14 cellular contexts compared by ENCODE assay signal in the genomic region with DNA sequence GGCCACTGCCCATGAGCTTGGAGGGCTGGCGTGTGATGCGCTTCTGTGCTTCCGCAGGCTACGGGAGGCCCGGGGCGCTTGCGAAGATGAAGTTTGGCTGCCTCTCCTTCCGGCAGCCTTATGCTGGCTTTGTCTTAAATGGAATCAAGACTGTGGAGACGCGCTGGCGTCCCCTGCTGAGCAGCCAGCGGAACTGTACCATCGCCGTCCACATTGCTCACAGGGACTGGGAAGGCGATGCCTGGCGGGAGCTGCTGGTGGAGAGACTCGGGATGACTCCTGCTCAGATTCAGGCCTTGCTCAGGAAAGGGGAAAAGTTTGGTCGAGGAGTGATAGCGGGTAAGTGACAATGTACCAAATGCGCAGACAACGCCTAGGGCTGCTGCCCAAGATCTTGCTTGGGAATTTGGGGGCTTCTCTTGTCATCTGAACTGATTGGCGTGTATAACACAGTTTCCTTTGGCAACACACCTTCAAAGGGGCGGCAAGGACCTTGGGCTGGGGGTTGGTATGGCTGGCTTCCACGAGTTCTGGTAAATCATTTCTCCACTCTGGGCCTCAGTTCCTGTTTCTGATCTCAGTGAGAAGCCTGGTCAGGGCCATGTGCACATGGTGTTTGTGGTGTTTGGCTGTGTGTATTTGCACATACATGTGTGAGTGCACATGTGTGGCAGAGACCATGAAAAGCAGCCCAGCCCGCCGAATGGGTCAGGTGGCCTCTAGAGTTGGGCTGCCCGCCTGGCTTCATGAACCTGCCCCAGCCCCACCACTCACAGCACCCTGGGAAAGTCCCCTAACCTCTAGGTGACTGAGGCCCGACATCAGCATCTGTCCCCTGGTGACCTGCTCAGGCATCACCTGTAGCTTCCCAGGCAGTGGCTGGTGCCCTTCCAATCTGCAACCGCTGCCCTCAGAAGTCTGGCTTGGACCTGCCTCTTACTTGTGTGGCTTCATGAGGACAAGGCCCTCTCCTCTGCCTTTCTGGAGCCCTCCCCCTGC. TPM values are rescaled to one million over a fixed set of nuclear protein-coding genes. Genes with fewer than 3 reads are reported as not detected.
A peak's percentile ranks its signal among the peaks of the same experiment; 100 is the strongest.
DNase-seq lines count a peak whose midpoint lies in the region; ATAC-seq, FAIRE-seq and TF ChIP-seq lines count a peak whose summit lies in the region.
"Not testable (repeated sequence)": the region's sequence is repeated elsewhere in the genome, so short reads cannot be mapped to it uniquely, and the experiment has no call there.
"Had no signal": no experiment of that assay in that cellular context is flagged by ENCODE, and none has a peak within 500 bp of the region (broad histone marks: within the 10 kb centered on the region; RNA-seq: fewer than 3 reads in every experiment).

No MANE protein-coding gene starts in this region.

- CTCF ChIA-PET in activated CD4-positive, alpha-beta memory T cell treated with anti-CD3 and anti-CD28 coated beads for 36 hours (lab: Charles Lee); HepG2 (lab: Yijun Ruan, JAX; ENCODE audit: low intra/inter-chr PET ratio, low total read pairs): not testable (repeated sequence)

- POLR2A ChIA-PET in activated CD4-positive, alpha-beta memory T cell treated with anti-CD3 and anti-CD28 coated beads for 36 hours (lab: Charles Lee); HepG2 (lab: Yijun Ruan, JAX): not testable (repeated sequence)

- not testable (repeated sequence) for H3K4me3 Mint-ChIP-seq in activated CD4-positive, alpha-beta memory T cell treated with anti-CD3 and anti-CD28 coated beads for 36 hours

- not testable (repeated sequence) for H3K9me3 Mint-ChIP-seq in activated CD4-positive, alpha-beta memory T cell treated with anti-CD3 and anti-CD28 coated beads for 36 hours

- H3K36me3 Mint-ChIP-seq in activated CD4-positive, alpha-beta memory T cell treated with anti-CD3 and anti-CD28 coated beads for 36 hours = not testable (repeated sequence)

- not testable (repeated sequence) for H3K4me1 Mint-ChIP-seq in activated CD4-positive, alpha-beta memory T cell treated with anti-CD3 and anti-CD28 coated beads for 36 hours (ENCODE audit: low read depth)

- H3K4me1 ChIP-seq in NT2/D1 (ENCODE audit: insufficient read depth, insufficient read length); HepG2 (ENCODE audit: insufficient read depth, low read length): not testable (repeated sequence)

- DNase-seq in EH (ENCODE audit: low read depth) (peak; percentile 8), NT2/D1 (ENCODE audit: low read depth, low spot score) (peak; percentile 8), dermis blood vessel endothelial cell (peak; percentile 38), HepG2 (ENCODE audit: low spot score) (peak; percentile 5)
- DNase-seq in activated CD4-positive, alpha-beta memory T cell treated with anti-CD3 and anti-CD28 coated beads for 36 hours = peak; percentile 27

- not testable (repeated sequence) for H3K79me2 ChIP-seq in HepG2 (ENCODE audit: insufficient read depth, low read length)

- not testable (repeated sequence) for H3K27me3 ChIP-seq in NT2/D1 (ENCODE audit: insufficient read depth, insufficient read length); HepG2 (ENCODE audit: control insufficient read depth in 1 of 2, insufficient read depth in 2 of 2, low read length in 2 of 2)

- H3K9me3 ChIP-seq in NT2/D1 (ENCODE audit: insufficient read depth, low read length); HepG2 (ENCODE audit: low read length): not testable (repeated sequence)

- H3K27ac Mint-ChIP-seq in activated CD4-positive, alpha-beta memory T cell treated with anti-CD3 and anti-CD28 coated beads for 36 hours = not testable (repeated sequence)

- H2AFZ ChIP-seq in HepG2 (ENCODE audit: low read length) = not testable (repeated sequence)

- in situ Hi-C loops in HepG2 (cut with HindIII; ENCODE audit: extremely low pct_ligation_motif_present, low pct_unique_long_range_greater_than_20kb) = not testable (repeated sequence)

- peak; percentile 6; the same call in 1 of the 2 replicates for TF ChIP-seq CTCF in HepG2 (CRISPR knock-in tag; IDR thresholded peaks at IDR 0.05)

- not testable (repeated sequence) for TF ChIP-seq RAD21 in HepG2 (CRISPR knock-in tag; IDR thresholded peaks at IDR 0.05)

- H3K9ac ChIP-seq in NT2/D1 (ENCODE audit: insufficient read length, low read depth); HepG2 (ENCODE audit: insufficient read depth, low read depth, low read length): not testable (repeated sequence)

- not testable (repeated sequence) for TF ChIP-seq EP300 in HepG2 (IDR thresholded peaks at IDR 0.05; ENCODE audit: low read depth in 2 of 2, low read length in 2 of 2); HepG2 (CRISPR knock-in tag; IDR thresholded peaks at IDR 0.05; ENCODE audit: borderline replicate concordance)

- peak; percentile 68 for ATAC-seq in GM21447 (IDR thresholded peaks at IDR 0.05; ENCODE audit: unreplicated experiment)
- ATAC-seq in HG03460 (IDR thresholded peaks at IDR 0.05; ENCODE audit: unreplicated experiment) = peak; percentile 51
- peak; percentile 32 for ATAC-seq in HepG2

- no CpG with 5 or more reads among the region's 29 CpGs for WGBS in HepG2 (ENCODE audit: low lambda C conversion rate)

- H4K20me1 ChIP-seq in HepG2 (ENCODE audit: insufficient read depth, low read length) = not testable (repeated sequence)

- H3K4me2 ChIP-seq in HepG2 (ENCODE audit: low read depth, low read length) = not testable (repeated sequence)

- H3K4me3 ChIP-seq in NT2/D1 (ENCODE audit: insufficient read length, low read depth); HepG2 (replicated peaks in 1 of 3; ENCODE audit: insufficient read depth in 1 of 3, low read depth in 2 of 3, low read length in 3 of 3): not testable (repeated sequence)

- not testable (repeated sequence) for H3K27me3 Mint-ChIP-seq in activated CD4-positive, alpha-beta memory T cell treated with anti-CD3 and anti-CD28 coated beads for 36 hours

- not testable (repeated sequence) for FAIRE-seq in HepG2 (lab: Jason Lieb, UNC)

- BruUV-seq in HepG2 (replicated peaks; lab: Mats Ljungman, UMichigan) = not testable (repeated sequence)

- H3K27ac ChIP-seq in HepG2 (ENCODE audit: extremely low read length, insufficient read depth, low read length) = not testable (repeated sequence)

- intact Hi-C loops in activated CD4-positive, alpha-beta memory T cell treated with anti-CD3 and anti-CD28 coated beads for 36 hours (cut with micrococcal nuclease); HepG2 (cut with micrococcal nuclease; ENCODE audit: unreplicated experiment): not testable (repeated sequence)

- H3K36me3 ChIP-seq in NT2/D1 (ENCODE audit: insufficient read depth, insufficient read length, low read length); HepG2 (replicated peaks in 1 of 2; ENCODE audit: control insufficient read depth in 1 of 2, insufficient read depth in 2 of 2, low read length in 2 of 2): not testable (repeated sequence)

- not testable (repeated sequence) for TF ChIP-seq POLR2A in HepG2 (IDR thresholded peaks at IDR 0.05; ENCODE audit: insufficient read depth in 1 of 2, low read depth in 2 of 2, low read length in 2 of 2)

RNA-seq across cellular contexts. Expression of a gene that starts 3.9 kb away (rescaled TPM):
- total RNA-seq in activated CD4-positive, alpha-beta memory T cell treated with anti-CD3 and anti-CD28 coated beads for 36 hours = not detected
- total RNA-seq in dermis blood vessel endothelial cell (not detected in 2 replicates), HepG2 (2016; rRNA removed; fragmentation: Illumina TruSeq; extraction: Trizol) (not detected in 2 replicates)
- not detected in 2 replicates for total RNA-seq in HepG2 (2016; cell fraction: cytosol; rRNA removed; fragmentation: Illumina TruSeq; extraction: Trizol; ENCODE audit: low read depth)
- total RNA-seq in HepG2 (2016; cell fraction: insoluble cytoplasmic fraction; rRNA removed; fragmentation: Illumina TruSeq; extraction: Trizol) = not detected in 2 replicates
- not detected in 2 replicates for total RNA-seq in HepG2 (2016; cell fraction: membrane; rRNA removed; fragmentation: Illumina TruSeq; extraction: Trizol)
- total RNA-seq in HepG2 (2016; cell fraction: nucleus; rRNA removed; fragmentation: Illumina TruSeq; extraction: Trizol) = not detected in 2 replicates
- not detected in 2 replicates for polyA plus RNA-seq in HepG2 (2011; rRNA removed)
- polyA plus RNA-seq in HepG2 (2011; cell fraction: cytosol; rRNA removed) = not detected in 2 replicates
- not detected in 2 replicates for polyA plus RNA-seq in HepG2 (2011; cell fraction: nucleus; rRNA removed)
- polyA plus RNA-seq in HepG2 (2012) = not detected in 2 replicates
- not detected in 2 replicates for polyA plus RNA-seq in HepG2 (2016; cell fraction: cytosol; fragmentation: Illumina TruSeq; extraction: Trizol; ENCODE audit: low read depth)
- polyA plus RNA-seq in HepG2 (2016; cell fraction: insoluble cytoplasmic fraction; fragmentation: Illumina TruSeq; extraction: Trizol; ENCODE audit: low read depth) = not detected in 2 replicates
- polyA plus RNA-seq in HepG2 (2016; cell fraction: membrane; fragmentation: Illumina TruSeq; extraction: Trizol; ENCODE audit: low read depth) = not detected in 2 replicates
- polyA plus RNA-seq in HepG2 (2016; cell fraction: nucleus; fragmentation: Illumina TruSeq; extraction: Trizol; ENCODE audit: insufficient read depth, low read depth) = not detected in 2 replicates
- not detected in 2 replicates for polyA minus RNA-seq in HepG2 (2011; rRNA and poly(A)+ RNA removed; ENCODE audit: low replicate concordance)
- polyA minus RNA-seq in HepG2 (2011; cell fraction: cytosol; rRNA and poly(A)+ RNA removed) = not detected in 2 replicates
- polyA minus RNA-seq in HepG2 (2011; cell fraction: nucleus; rRNA and poly(A)+ RNA removed) = not detected in 2 replicates
- total RNA-seq: activated naive CD8-positive, alpha-beta T cell treated with anti-CD3 and anti-CD28 coated beads for 36 hours; activated T-cell treated with anti-CD3 and anti-CD28 coated beads, Interleukin-2, amount 50 U/mL, for 4 hours; left lobe of liver; OCI-LY7; osteocyte; sigmoid colon; SJSA1 had no signal
- polyA plus RNA-seq: sigmoid colon had no signal

RNA-seq across cellular contexts. Expression of a gene that starts 5.0 kb away (rescaled TPM):
- 10 to 100 TPM; 22.1 to 24.7 TPM for total RNA-seq in activated CD4-positive, alpha-beta memory T cell treated with anti-CD3 and anti-CD28 coated beads for 36 hours
- total RNA-seq in dermis blood vessel endothelial cell (15.5 and 23.1 TPM in 2 replicates), HepG2 (2016; rRNA removed; fragmentation: Illumina TruSeq; extraction: Trizol) (8.9 and 9.6 TPM in 2 replicates)
- 3.6 and 5.2 TPM in 2 replicates for total RNA-seq in HepG2 (2016; cell fraction: cytosol; rRNA removed; fragmentation: Illumina TruSeq; extraction: Trizol; ENCODE audit: low read depth)
- 8.9 and 10.7 TPM in 2 replicates for total RNA-seq in HepG2 (2016; cell fraction: insoluble cytoplasmic fraction; rRNA removed; fragmentation: Illumina TruSeq; extraction: Trizol)
- total RNA-seq in HepG2 (2016; cell fraction: membrane; rRNA removed; fragmentation: Illumina TruSeq; extraction: Trizol) = 5.9 and 7.1 TPM in 2 replicates
- 4.8 and 7.2 TPM in 2 replicates for total RNA-seq in HepG2 (2016; cell fraction: nucleus; rRNA removed; fragmentation: Illumina TruSeq; extraction: Trizol)
- 6.5 and 7.8 TPM in 2 replicates for polyA plus RNA-seq in HepG2 (2011; rRNA removed)
- polyA plus RNA-seq in HepG2 (2011; cell fraction: cytosol; rRNA removed) = 6.9 and 7.2 TPM in 2 replicates
- polyA plus RNA-seq in HepG2 (2011; cell fraction: nucleus; rRNA removed) = 8.6 and 9.2 TPM in 2 replicates
- polyA plus RNA-seq in HepG2 (2012) = 7.2 and 9.2 TPM in 2 replicates
- polyA plus RNA-seq in HepG2 (2016; cell fraction: cytosol; fragmentation: Illumina TruSeq; extraction: Trizol; ENCODE audit: low read depth) = 3.2 and 3.3 TPM in 2 replicates
- polyA plus RNA-seq in HepG2 (2016; cell fraction: insoluble cytoplasmic fraction; fragmentation: Illumina TruSeq; extraction: Trizol; ENCODE audit: low read depth) = 10.4 and 11.2 TPM in 2 replicates
- polyA plus RNA-seq in HepG2 (2016; cell fraction: membrane; fragmentation: Illumina TruSeq; extraction: Trizol; ENCODE audit: low read depth) = 4.5 and 5.7 TPM in 2 replicates
- polyA plus RNA-seq in HepG2 (2016; cell fraction: nucleus; fragmentation: Illumina TruSeq; extraction: Trizol; ENCODE audit: insufficient read depth, low read depth) = 9.0 and 9.1 TPM in 2 replicates
- 8.5 and 13.4 TPM in 2 replicates for polyA minus RNA-seq in HepG2 (2011; rRNA and poly(A)+ RNA removed; ENCODE audit: low replicate concordance)
- polyA minus RNA-seq in HepG2 (2011; cell fraction: cytosol; rRNA and poly(A)+ RNA removed) = 3.7 and 4.0 TPM in 2 replicates
- polyA minus RNA-seq in HepG2 (2011; cell fraction: nucleus; rRNA and poly(A)+ RNA removed) = 6.4 and 8.7 TPM in 2 replicates

RNA-seq across cellular contexts. Expression of a gene that starts 40.7 kb away (rescaled TPM):
- 10 to 100 TPM; 71.6 to 72.2 TPM for total RNA-seq in activated CD4-positive, alpha-beta memory T cell treated with anti-CD3 and anti-CD28 coated beads for 36 hours
- total RNA-seq in dermis blood vessel endothelial cell = 26.4 and 36.1 TPM in 2 replicates
- total RNA-seq in HepG2 (2016; rRNA removed; fragmentation: Illumina TruSeq; extraction: Trizol) = 2.2 and 3.4 TPM in 2 replicates
- total RNA-seq in HepG2 (2016; cell fraction: cytosol; rRNA removed; fragmentation: Illumina TruSeq; extraction: Trizol; ENCODE audit: low read depth) = 5.6 and 5.8 TPM in 2 replicates
- 2.3 and 2.7 TPM in 2 replicates for total RNA-seq in HepG2 (2016; cell fraction: insoluble cytoplasmic fraction; rRNA removed; fragmentation: Illumina TruSeq; extraction: Trizol)
- total RNA-seq in HepG2 (2016; cell fraction: membrane; rRNA removed; fragmentation: Illumina TruSeq; extraction: Trizol) = 9.5 and 10.0 TPM in 2 replicates
- 2.6 TPM in 2 replicates for total RNA-seq in HepG2 (2016; cell fraction: nucleus; rRNA removed; fragmentation: Illumina TruSeq; extraction: Trizol)
- polyA plus RNA-seq in HepG2 (2011; rRNA removed) = 11.9 and 13.6 TPM in 2 replicates
- polyA plus RNA-seq in HepG2 (2011; cell fraction: cytosol; rRNA removed) = 8.0 and 12.1 TPM in 2 replicates
- 8.6 and 12.4 TPM in 2 replicates for polyA plus RNA-seq in HepG2 (2011; cell fraction: nucleus; rRNA removed)
- polyA plus RNA-seq in HepG2 (2012) = 6.3 and 8.7 TPM in 2 replicates
- 9.2 and 10.7 TPM in 2 replicates for polyA plus RNA-seq in HepG2 (2016; cell fraction: cytosol; fragmentation: Illumina TruSeq; extraction: Trizol; ENCODE audit: low read depth)
- polyA plus RNA-seq in HepG2 (2016; cell fraction: insoluble cytoplasmic fraction; fragmentation: Illumina TruSeq; extraction: Trizol; ENCODE audit: low read depth) = 3.4 and 3.8 TPM in 2 replicates
- 11.7 and 11.9 TPM in 2 replicates for polyA plus RNA-seq in HepG2 (2016; cell fraction: membrane; fragmentation: Illumina TruSeq; extraction: Trizol; ENCODE audit: low read depth)
- polyA plus RNA-seq in HepG2 (2016; cell fraction: nucleus; fragmentation: Illumina TruSeq; extraction: Trizol; ENCODE audit: insufficient read depth, low read depth) = 2.3 and 2.6 TPM in 2 replicates
- polyA minus RNA-seq in HepG2 (2011; rRNA and poly(A)+ RNA removed; ENCODE audit: low replicate concordance) = 14.2 and 23.0 TPM in 2 replicates
- polyA minus RNA-seq in HepG2 (2011; cell fraction: cytosol; rRNA and poly(A)+ RNA removed) = 6.9 and 10.3 TPM in 2 replicates
- polyA minus RNA-seq in HepG2 (2011; cell fraction: nucleus; rRNA and poly(A)+ RNA removed) = 6.2 and 9.2 TPM in 2 replicates

RNA-seq across cellular contexts. Expression of a gene that starts 41.4 kb away (rescaled TPM):
- total RNA-seq in activated CD4-positive, alpha-beta memory T cell treated with anti-CD3 and anti-CD28 coated beads for 36 hours = not detected
- total RNA-seq in dermis blood vessel endothelial cell (not detected in 2 replicates), HepG2 (2016; rRNA removed; fragmentation: Illumina TruSeq; extraction: Trizol) (0.07 TPM in 1 of 2 replicates, not detected in the other)
- total RNA-seq in HepG2 (2016; cell fraction: cytosol; rRNA removed; fragmentation: Illumina TruSeq; extraction: Trizol; ENCODE audit: low read depth) = not detected in 2 replicates
- total RNA-seq in HepG2 (2016; cell fraction: insoluble cytoplasmic fraction; rRNA removed; fragmentation: Illumina TruSeq; extraction: Trizol) = 0.06 TPM in 1 of 2 replicates, not detected in the other
- not detected in 2 replicates for total RNA-seq in HepG2 (2016; cell fraction: membrane; rRNA removed; fragmentation: Illumina TruSeq; extraction: Trizol)
- not detected in 2 replicates for total RNA-seq in HepG2 (2016; cell fraction: nucleus; rRNA removed; fragmentation: Illumina TruSeq; extraction: Trizol)
- polyA plus RNA-seq in HepG2 (2011; rRNA removed) = 0.11 TPM in 1 of 2 replicates, not detected in the other
- polyA plus RNA-seq in HepG2 (2011; cell fraction: cytosol; rRNA removed) = 0.15 TPM in 1 of 2 replicates, not detected in the other
- not detected in 2 replicates for polyA plus RNA-seq in HepG2 (2011; cell fraction: nucleus; rRNA removed)
- not detected in 2 replicates for polyA plus RNA-seq in HepG2 (2012)
- polyA plus RNA-seq in HepG2 (2016; cell fraction: cytosol; fragmentation: Illumina TruSeq; extraction: Trizol; ENCODE audit: low read depth) = not detected in 2 replicates
- polyA plus RNA-seq in HepG2 (2016; cell fraction: insoluble cytoplasmic fraction; fragmentation: Illumina TruSeq; extraction: Trizol; ENCODE audit: low read depth) = 0.22 TPM in 1 of 2 replicates, not detected in the other
- polyA plus RNA-seq in HepG2 (2016; cell fraction: membrane; fragmentation: Illumina TruSeq; extraction: Trizol; ENCODE audit: low read depth) = not detected in 2 replicates
- not detected in 2 replicates for polyA plus RNA-seq in HepG2 (2016; cell fraction: nucleus; fragmentation: Illumina TruSeq; extraction: Trizol; ENCODE audit: insufficient read depth, low read depth)
- not detected in 2 replicates for polyA minus RNA-seq in HepG2 (2011; rRNA and poly(A)+ RNA removed; ENCODE audit: low replicate concordance)
- polyA minus RNA-seq in HepG2 (2011; cell fraction: cytosol; rRNA and poly(A)+ RNA removed) = not detected in 2 replicates
- polyA minus RNA-seq in HepG2 (2011; cell fraction: nucleus; rRNA and poly(A)+ RNA removed) = not detected in 2 replicates
- total RNA-seq: activated naive CD8-positive, alpha-beta T cell treated with anti-CD3 and anti-CD28 coated beads for 36 hours; activated T-cell treated with anti-CD3 and anti-CD28 coated beads, Interleukin-2, amount 50 U/mL, for 4 hours; left lobe of liver; OCI-LY7; osteocyte; sigmoid colon; SJSA1 had no signal
- polyA plus RNA-seq: sigmoid colon had no signal

RNA-seq across cellular contexts. Expression of a gene that starts 49.3 kb away (rescaled TPM):
- under 1 TPM in 1 of 2 experiments, not detected in 1; 0.29 TPM for total RNA-seq in activated CD4-positive, alpha-beta memory T cell treated with anti-CD3 and anti-CD28 coated beads for 36 hours
- total RNA-seq in dermis blood vessel endothelial cell (0.37 TPM in 1 of 2 replicates, not detected in the other), HepG2 (2016; rRNA removed; fragmentation: Illumina TruSeq; extraction: Trizol) (0.13 TPM in 1 of 2 replicates, not detected in the other)
- total RNA-seq in HepG2 (2016; cell fraction: cytosol; rRNA removed; fragmentation: Illumina TruSeq; extraction: Trizol; ENCODE audit: low read depth) = not detected in 2 replicates
- 0.11 TPM in 1 of 2 replicates, not detected in the other for total RNA-seq in HepG2 (2016; cell fraction: insoluble cytoplasmic fraction; rRNA removed; fragmentation: Illumina TruSeq; extraction: Trizol)
- total RNA-seq in HepG2 (2016; cell fraction: membrane; rRNA removed; fragmentation: Illumina TruSeq; extraction: Trizol) = not detected in 2 replicates
- 0.53 and 0.56 TPM in 2 replicates for total RNA-seq in HepG2 (2016; cell fraction: nucleus; rRNA removed; fragmentation: Illumina TruSeq; extraction: Trizol)
- 0.30 TPM in 1 of 2 replicates, not detected in the other for polyA plus RNA-seq in HepG2 (2011; rRNA removed)
- polyA plus RNA-seq in HepG2 (2011; cell fraction: cytosol; rRNA removed) = 0.08 TPM in 1 of 2 replicates, not detected in the other
- 0.32 and 0.54 TPM in 2 replicates for polyA plus RNA-seq in HepG2 (2011; cell fraction: nucleus; rRNA removed)
- 0.34 TPM in 1 of 2 replicates, not detected in the other for polyA plus RNA-seq in HepG2 (2012)
- polyA plus RNA-seq in HepG2 (2016; cell fraction: cytosol; fragmentation: Illumina TruSeq; extraction: Trizol; ENCODE audit: low read depth) = not detected in 2 replicates
- not detected in 2 replicates for polyA plus RNA-seq in HepG2 (2016; cell fraction: insoluble cytoplasmic fraction; fragmentation: Illumina TruSeq; extraction: Trizol; ENCODE audit: low read depth)
- not detected in 2 replicates for polyA plus RNA-seq in HepG2 (2016; cell fraction: membrane; fragmentation: Illumina TruSeq; extraction: Trizol; ENCODE audit: low read depth)
- polyA plus RNA-seq in HepG2 (2016; cell fraction: nucleus; fragmentation: Illumina TruSeq; extraction: Trizol; ENCODE audit: insufficient read depth, low read depth) = not detected in 2 replicates
- 0.40 and 1.1 TPM in 2 replicates for polyA minus RNA-seq in HepG2 (2011; rRNA and poly(A)+ RNA removed; ENCODE audit: low replicate concordance)
- not detected in 2 replicates for polyA minus RNA-seq in HepG2 (2011; cell fraction: cytosol; rRNA and poly(A)+ RNA removed)
- polyA minus RNA-seq in HepG2 (2011; cell fraction: nucleus; rRNA and poly(A)+ RNA removed) = not detected in 2 replicates
- total RNA-seq: activated naive CD8-positive, alpha-beta T cell treated with anti-CD3 and anti-CD28 coated beads for 36 hours; activated T-cell treated with anti-CD3 and anti-CD28 coated beads, Interleukin-2, amount 50 U/mL, for 4 hours; left lobe of liver; OCI-LY7; sigmoid colon; SJSA1 had no signal
